Comparison of ENCODE assay signal across 25 cellular contexts in the genomic region with DNA sequence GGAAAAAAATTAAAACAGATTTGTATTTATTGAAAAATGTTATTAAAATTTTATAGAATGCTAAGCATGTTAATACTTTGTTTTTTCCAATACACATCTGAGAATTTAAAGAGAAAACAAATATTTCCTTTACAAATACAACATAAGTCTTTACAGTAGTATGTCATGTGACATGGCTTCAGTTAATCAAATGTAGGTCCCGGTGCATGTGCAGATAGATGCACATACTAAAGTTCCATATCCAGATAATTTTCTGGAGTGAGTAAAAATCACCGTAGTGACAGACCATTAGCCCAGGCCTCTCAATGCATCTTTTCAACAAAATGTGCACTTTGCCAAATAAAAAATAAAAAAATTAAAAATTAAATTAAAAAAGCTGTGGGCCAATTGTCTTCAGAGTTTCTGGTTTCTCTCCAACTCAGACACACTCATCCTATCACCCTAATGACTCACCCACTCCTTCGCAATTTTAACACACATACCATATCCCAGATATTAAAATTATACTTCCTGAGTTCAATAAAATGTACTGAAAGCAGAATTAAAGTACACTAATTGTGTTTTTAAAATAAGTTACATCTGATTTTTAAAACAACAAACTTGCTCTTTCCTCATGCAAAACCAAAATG.
DNase-seq lines count a peak whose midpoint lies in the region; ATAC-seq and TF ChIP-seq lines count a peak whose summit lies in the region.
"Had no signal": no experiment of that assay in that cellular context is flagged by ENCODE, and none has a peak within 500 bp of the region (broad histone marks: within the 10 kb centered on the region; RNA-seq: fewer than 3 reads in every experiment).

No MANE protein-coding gene starts in this region.

- no peaks in the 10 kb centered on the region for H3K4me1 ChIP-seq in uterus
- no peaks in the 10 kb centered on the region for H3K4me1 ChIP-seq in gastrocnemius medialis
- H3K4me1 ChIP-seq: BLaER1 had no signal

- ATAC-seq in gastrocnemius medialis, result no peak
- ATAC-seq: activated CD8-positive, alpha-beta T cell treated with anti-CD3 and anti-CD28 coated beads for 36 hours; activated T-cell treated with anti-CD3 and anti-CD28 coated beads, Interleukin-2, amount 50 U/mL, for 4 hours; HepG2; naive thymus-derived CD4-positive, alpha-beta T cell; sciatic nerve had no signal

- in situ Hi-C loops in gastrocnemius medialis (cut with MboI; ENCODE audit: low sequenced_read_pairs in 4 of 4), result no loop called here

- H3K27me3 ChIP-seq in uterus (no peaks in the 10 kb centered on the region), gastrocnemius medialis (no peaks in the 10 kb centered on the region)
- H3K27me3 ChIP-seq: BLaER1, dorsolateral prefrontal cortex, hepatocyte, ovary, tibial nerve had no signal

- no peak for TF ChIP-seq POLR2A in uterus (IDR thresholded peaks at IDR 0.05)
- no peak for TF ChIP-seq POLR2A in gastrocnemius medialis (IDR thresholded peaks at IDR 0.05)

- H3K9me3 ChIP-seq in uterus, result no peaks in the 10 kb centered on the region
- H3K9me3 ChIP-seq in gastrocnemius medialis, result no peaks in the 10 kb centered on the region
- H3K9me3 ChIP-seq: BLaER1, ovary, tibial nerve had no signal

- DNase-seq in HS-5 (ENCODE audit: low read depth) (peak; percentile 66), amniotic epithelial cell (ENCODE audit: low read depth) (peak; percentile 63), fibroblast of peridontal ligament (ENCODE audit: extremely low read depth) (peak; percentile 37), uterus (no peak), gastrocnemius medialis (no peak), NOMO-1 treated with dmso at 0.1 percent for 144 hours (lab: John Stamatoyannopoulos, UW; ENCODE audit: unreplicated experiment) (no peak), pons (ENCODE audit: low spot score) (no peak)
- DNase-seq: activated B cell treated with CpG ODN at 0.5 μM for 24 hours; activated CD8-positive, alpha-beta T cell treated with anti-CD3 and anti-CD28 coated beads for 36 hours; activated naive CD4-positive, alpha-beta T cell treated with anti-CD3 and anti-CD28 coated beads, Interleukin-2, amount 10 ng/mL, durations not matched to agents 7 days and 5 days; activated T-cell treated with anti-CD3 and anti-CD28 coated beads, Interleukin-2, amount 50 U/mL, for 4 hours; dorsolateral prefrontal cortex; erythroblast; kidney; MM.1S; naive thymus-derived CD4-positive, alpha-beta T cell; NCI-H748 treated with DMSO at 0.1 percent for 48 hours; ovary; PC-9; stimulated activated naive CD4-positive, alpha-beta T cell treated with Interleukin-2 at 50 U/mL for 16 hours had no signal

- H3K36me3 ChIP-seq in uterus (no peaks in the 10 kb centered on the region), gastrocnemius medialis (no peaks in the 10 kb centered on the region)
- H3K36me3 ChIP-seq: BLaER1, ovary, tibial nerve had no signal

- peak overlapping the region; percentile 11 to 14 for H3K27ac ChIP-seq in uterus
- no peak overlapping the region for H3K27ac ChIP-seq in gastrocnemius medialis
- H3K27ac ChIP-seq: BLaER1, hepatocyte, ovary, PC-9, tibial nerve had no signal

- intact Hi-C loops in uterus (cut with DNase I; ENCODE audit: low total_unique reads), result no loop called here
- intact Hi-C loops in gastrocnemius medialis (cut with DNase I; ENCODE audit: low total_unique reads), result no loop called here

- TF ChIP-seq CTCF in uterus (IDR thresholded peaks at IDR 0.05) (no peak), gastrocnemius medialis (IDR thresholded peaks at IDR 0.05 in 4 of 5, conservative IDR thresholded peaks at IDR 0.05 in 1 of 5) (no peak)

- H3K4me3 ChIP-seq in uterus (no peak overlapping the region), gastrocnemius medialis (no peak overlapping the region)
- H3K4me3 ChIP-seq: BLaER1, dorsolateral prefrontal cortex, hepatocyte, ovary, PC-9, tibial nerve had no signal

Comparison
In these comparisons a context has a peak if more than half of its experiments do, and no peak if none do; other contexts are left out.
1. DNase-seq: peak in HS-5 (single experiment), amniotic epithelial cell (single experiment) and fibroblast of peridontal ligament (single experiment); none in uterus (0 of 2), gastrocnemius medialis (0 of 2), NOMO-1 treated with dmso at 0.1 percent for 144 hours (single experiment) and pons (single experiment).
2. H3K27ac ChIP-seq: peak in uterus (2 of 2); none in gastrocnemius medialis (0 of 4).